1 cellular context compared by ENCODE assay signal in the genomic region with DNA sequence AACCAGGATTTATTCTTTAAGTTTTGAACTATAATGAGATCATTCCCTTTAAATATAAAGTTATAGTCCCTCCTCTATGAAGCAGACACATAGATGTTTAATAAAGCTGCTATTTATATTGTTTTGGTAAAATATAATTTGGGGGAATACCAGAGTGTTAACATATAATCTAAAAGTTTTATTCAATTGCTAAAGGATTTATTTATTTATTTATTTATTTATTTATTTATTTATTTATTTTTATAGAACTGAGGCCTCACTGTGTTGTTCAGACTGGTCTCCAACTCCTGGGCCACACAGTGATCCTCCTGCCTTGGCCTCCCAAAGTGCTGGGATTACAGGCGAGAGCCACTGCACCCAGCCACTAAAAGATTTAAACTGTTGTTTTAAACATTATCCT.
TF ChIP-seq lines count a peak whose summit lies in the region.

No MANE protein-coding gene starts in this region.

TF ChIP-seq in HEK293, 187 proteins besides CTCF, POLR2A, EP300 and RAD21 (continued from another document):
- TF ChIP-seq, protein P1, sequence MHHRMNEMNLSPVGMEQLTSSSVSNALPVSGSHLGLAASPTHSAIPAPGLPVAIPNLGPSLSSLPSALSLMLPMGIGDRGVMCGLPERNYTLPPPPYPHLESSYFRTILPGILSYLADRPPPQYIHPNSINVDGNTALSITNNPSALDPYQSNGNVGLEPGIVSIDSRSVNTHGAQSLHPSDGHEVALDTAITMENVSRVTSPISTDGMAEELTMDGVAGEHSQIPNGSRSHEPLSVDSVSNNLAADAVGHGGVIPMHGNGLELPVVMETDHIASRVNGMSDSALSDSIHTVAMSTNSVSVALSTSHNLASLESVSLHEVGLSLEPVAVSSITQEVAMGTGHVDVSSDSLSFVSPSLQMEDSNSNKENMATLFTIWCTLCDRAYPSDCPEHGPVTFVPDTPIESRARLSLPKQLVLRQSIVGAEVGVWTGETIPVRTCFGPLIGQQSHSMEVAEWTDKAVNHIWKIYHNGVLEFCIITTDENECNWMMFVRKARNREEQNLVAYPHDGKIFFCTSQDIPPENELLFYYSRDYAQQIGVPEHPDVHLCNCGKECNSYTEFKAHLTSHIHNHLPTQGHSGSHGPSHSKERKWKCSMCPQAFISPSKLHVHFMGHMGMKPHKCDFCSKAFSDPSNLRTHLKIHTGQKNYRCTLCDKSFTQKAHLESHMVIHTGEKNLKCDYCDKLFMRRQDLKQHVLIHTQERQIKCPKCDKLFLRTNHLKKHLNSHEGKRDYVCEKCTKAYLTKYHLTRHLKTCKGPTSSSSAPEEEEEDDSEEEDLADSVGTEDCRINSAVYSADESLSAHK (tag by site-specific recombination; IDR thresholded peaks at IDR 0.05): no peak
- peak; percentile 72; the same call in 1 of the 2 replicates for TF ChIP-seq ZNF138 (tag by site-specific recombination; IDR thresholded peaks at IDR 0.05; ENCODE audit: borderline replicate concordance)
- TF ChIP-seq GLIS2 (tag by site-specific recombination; IDR thresholded peaks at IDR 0.05): no peak
- TF ChIP-seq ZBTB1 (tag by site-specific recombination; IDR thresholded peaks at IDR 0.05): 0 out of 2 replicates have a peak, but pooled peaks have one; percentile 38
- TF ChIP-seq ZNF639 (tag by site-specific recombination; IDR thresholded peaks at IDR 0.05): no peak
- peak; percentile 83 for TF ChIP-seq ZNF510 (tag by site-specific recombination; IDR thresholded peaks at IDR 0.05; ENCODE audit: insufficient replicate concordance)
- TF ChIP-seq MYNN (tag by site-specific recombination; IDR thresholded peaks at IDR 0.05; ENCODE audit: borderline replicate concordance): no peak
- no peak for TF ChIP-seq ZNF791 (tag by site-specific recombination; IDR thresholded peaks at IDR 0.05)
- TF ChIP-seq ZFP69B (tag by site-specific recombination; IDR thresholded peaks at IDR 0.05): no peak
- TF ChIP-seq ZBTB21 (tag by site-specific recombination; IDR thresholded peaks at IDR 0.05): peak; percentile 47; the same call in 1 of the 2 replicates
- TF ChIP-seq ZNF837 (tag by site-specific recombination; IDR thresholded peaks at IDR 0.05): no peak
- TF ChIP-seq ZNF560 (tag by site-specific recombination; IDR thresholded peaks at IDR 0.05; ENCODE audit: borderline replicate concordance): 0 out of 2 replicates have a peak, but pooled peaks have one; percentile 48
- TF ChIP-seq ZNF777 (tag by site-specific recombination; IDR thresholded peaks at IDR 0.05; ENCODE audit: borderline replicate concordance): no peak
- TF ChIP-seq ZNF660 (tag by site-specific recombination; IDR thresholded peaks at IDR 0.05): no peak
- peak; percentile 89; the same call in 1 of the 2 replicates for TF ChIP-seq AEBP2 (tag by site-specific recombination; IDR thresholded peaks at IDR 0.05; ENCODE audit: borderline replicate concordance)
